Comparison of ENCODE assay signal across 8 cellular contexts in the genomic region with DNA sequence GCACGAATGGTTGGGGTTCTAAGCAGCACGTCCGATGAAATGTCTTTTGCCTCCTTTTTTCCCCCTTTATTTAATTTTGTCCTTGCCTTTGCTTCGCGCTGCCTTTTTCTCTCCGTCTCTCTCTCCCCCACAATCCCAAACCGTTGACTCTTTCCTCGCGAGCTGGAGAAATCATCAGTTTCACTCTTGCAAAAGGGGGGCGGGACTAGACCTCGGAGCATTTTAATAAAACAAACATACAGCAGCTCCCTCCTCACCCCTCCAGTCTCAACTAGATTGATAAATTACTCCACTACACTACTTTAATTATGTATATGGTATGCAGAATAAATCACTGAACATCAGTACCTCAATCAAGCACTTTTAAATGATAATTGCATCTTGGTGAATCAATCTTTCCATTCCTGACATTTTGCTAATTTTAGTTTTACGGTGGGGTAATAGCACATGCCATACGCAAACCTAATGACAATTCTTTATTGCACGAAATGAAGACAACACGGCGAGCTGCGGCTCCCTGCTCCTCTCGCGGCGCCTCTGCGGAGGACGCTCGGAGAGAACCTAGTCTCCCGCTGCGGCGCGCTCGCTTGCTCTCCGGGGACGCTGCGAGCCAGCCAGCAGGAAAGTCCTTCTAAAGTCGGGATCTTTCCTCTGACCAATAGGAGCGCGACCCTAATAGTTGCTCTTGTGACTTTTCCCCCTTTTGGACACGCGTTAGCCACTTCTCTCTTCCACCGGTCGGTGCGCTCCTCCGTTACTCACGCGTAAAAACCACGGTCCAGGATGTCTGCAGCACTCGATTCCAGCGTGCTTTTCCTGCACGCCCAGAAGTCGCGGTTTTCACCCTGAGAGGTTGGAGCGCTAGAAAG. TPM values are rescaled to one million over a fixed set of nuclear protein-coding genes. Genes with fewer than 3 reads are reported as not detected.
DNase-seq lines count a peak whose midpoint lies in the region; ATAC-seq and TF ChIP-seq lines count a peak whose summit lies in the region.

No MANE protein-coding gene starts in this region.

- peak; percentile 64 for DNase-seq in COLO668 (lab: John Stamatoyannopoulos, UW; ENCODE audit: unreplicated experiment)
- DNase-seq in GM20000 (ENCODE audit: low spot score): peak; percentile 65
- no peak for DNase-seq in LNCaP clone FGC (ENCODE audit: low read depth)
- peak; percentile 58 to 85 for DNase-seq in SW 1271 (lab: John Stamatoyannopoulos, UW)
- DNase-seq in stimulated activated naive CD8-positive, alpha-beta T cell treated with anti-CD3 and anti-CD28 coated beads, Interleukin-15, amount 100 ng/mL, for 72 hours: peak in 1 of 2 donors; percentile 25
- DNase-seq in NCI-H2171 (lab: John Stamatoyannopoulos, UW): no peak

- no peak overlapping the region for H3K27ac ChIP-seq in ectodermal cell (ENCODE audit: insufficient read depth, low read depth, low read length, poor library complexity, severe bottlenecking)
- peak overlapping the region; percentile 73 to 88 for H3K27ac ChIP-seq in liver (ENCODE audit: low read depth in 1 of 2, low read length in 2 of 2)

- peak in 1 of 2 donors; percentile 36 for TF ChIP-seq RAD21 in liver (IDR thresholded peaks at IDR 0.05)

- peaks cover 65% of the 10 kb centered on the region for H3K27me3 Mint-ChIP-seq in stimulated activated naive CD8-positive, alpha-beta T cell treated with anti-CD3 and anti-CD28 coated beads, Interleukin-15, amount 100 ng/mL, for 72 hours

- H3K4me1 Mint-ChIP-seq in stimulated activated naive CD8-positive, alpha-beta T cell treated with anti-CD3 and anti-CD28 coated beads, Interleukin-15, amount 100 ng/mL, for 72 hours: peaks cover 20% of the 10 kb centered on the region

- H3K27me3 ChIP-seq in ectodermal cell (ENCODE audit: control insufficient read depth, insufficient read depth, low read length, poor library complexity, severe bottlenecking) (peaks cover 68% of the 10 kb centered on the region), liver (ENCODE audit: control insufficient read depth in 4 of 4, insufficient read depth in 4 of 4, low read length in 3 of 4) (peaks cover 0 to 10% (median 0%) of the 10 kb centered on the region in 4 donors)

- H3K9me3 ChIP-seq in ectodermal cell (ENCODE audit: control insufficient read depth, low read length) (no peaks in the 10 kb centered on the region), liver (ENCODE audit: control insufficient read depth in 4 of 4, low read length in 3 of 4) (no peaks in the 10 kb centered on the region)

- H3K4me1 ChIP-seq in ectodermal cell (ENCODE audit: control insufficient read depth, insufficient read depth, low read length): peaks cover 3% of the 10 kb centered on the region
- peaks cover 3 to 19% (median 12%) of the 10 kb centered on the region in 4 donors for H3K4me1 ChIP-seq in liver (ENCODE audit: control insufficient read depth in 4 of 4, insufficient read depth in 4 of 4, low read length in 3 of 4)

- TF ChIP-seq CTCF in GM20000 (IDR thresholded peaks at IDR 0.05; ENCODE audit: extremely low read depth, missing control alignments) (no peak), LNCaP clone FGC (IDR thresholded peaks at IDR 0.05; ENCODE audit: control insufficient read depth, extremely low read depth, insufficient read depth) (no peak), liver (IDR thresholded peaks at IDR 0.05; ENCODE audit: low read depth, low read length, missing input control) (no peak)

- peak overlapping the region in 1 of 2 donors; percentile 45 for H3K9ac ChIP-seq in liver (ENCODE audit: low read depth in 1 of 2, low read length in 2 of 2)

- 0% methylated on average over 48 to 49 of the region's 49 CpGs for WGBS in ectodermal cell, 2 experiments
- WGBS in liver: 2% methylated on average over 49 of the region's 49 CpGs

- peak overlapping the region; percentile 77 to 86 for H3K4me3 Mint-ChIP-seq in stimulated activated naive CD8-positive, alpha-beta T cell treated with anti-CD3 and anti-CD28 coated beads, Interleukin-15, amount 100 ng/mL, for 72 hours

- peak; percentile 57 for ATAC-seq in stimulated activated naive CD8-positive, alpha-beta T cell treated with anti-CD3 and anti-CD28 coated beads, Interleukin-15, amount 100 ng/mL, for 72 hours

- H3K9me3 Mint-ChIP-seq in stimulated activated naive CD8-positive, alpha-beta T cell treated with anti-CD3 and anti-CD28 coated beads, Interleukin-15, amount 100 ng/mL, for 72 hours: no peaks in the 10 kb centered on the region

- no peaks in the 10 kb centered on the region for H3K36me3 ChIP-seq in ectodermal cell (ENCODE audit: control insufficient read depth, insufficient read depth, low read length)
- no peaks in the 10 kb centered on the region for H3K36me3 ChIP-seq in liver (ENCODE audit: control insufficient read depth in 4 of 4, insufficient read depth in 3 of 4, low read depth in 1 of 4, low read length in 3 of 4)

- peak overlapping the region in 1 of 2 donors; percentile 80 for H3K27ac Mint-ChIP-seq in stimulated activated naive CD8-positive, alpha-beta T cell treated with anti-CD3 and anti-CD28 coated beads, Interleukin-15, amount 100 ng/mL, for 72 hours

- H3K4me3 ChIP-seq in LNCaP clone FGC (ENCODE audit: low read depth, low read length): peak overlapping the region; percentile 52
- H3K4me3 ChIP-seq in ectodermal cell (ENCODE audit: insufficient read depth, low read depth, low read length): peak overlapping the region; percentile 57
- peak overlapping the region; percentile 49 to 79 (median 51) for H3K4me3 ChIP-seq in liver (ENCODE audit: low read depth in 1 of 3, low read length in 3 of 3)

TF ChIP-seq in liver, 16 proteins besides CTCF, POLR2A, EP300 and RAD21:
- TF ChIP-seq, protein P1, sequence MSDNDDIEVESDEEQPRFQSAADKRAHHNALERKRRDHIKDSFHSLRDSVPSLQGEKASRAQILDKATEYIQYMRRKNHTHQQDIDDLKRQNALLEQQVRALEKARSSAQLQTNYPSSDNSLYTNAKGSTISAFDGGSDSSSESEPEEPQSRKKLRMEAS (IDR thresholded peaks at IDR 0.05): peak; percentile 12
- no peak for TF ChIP-seq JUND (IDR thresholded peaks at IDR 0.05)
- TF ChIP-seq NR2F2 (IDR thresholded peaks at IDR 0.05): peak; percentile 20

RNA-seq across cellular contexts. Expression of gene MEF2C, which starts 0.8 kb away (rescaled TPM):
- 3.6 TPM for polyA plus RNA-seq in ectodermal cell (2013, experiment 1 of 4)
- 3.5 TPM for polyA plus RNA-seq in ectodermal cell (2013, experiment 2 of 4)
- polyA plus RNA-seq in ectodermal cell (2013, experiment 3 of 4): 2.1 TPM
- 3.0 TPM for polyA plus RNA-seq in ectodermal cell (2013, experiment 4 of 4)
- 10 to 100 TPM in 1 of 2 donors, 1 to 10 TPM in 1; 9.5 to 15.9 TPM for total RNA-seq in liver
- polyA plus RNA-seq in liver: 10 to 100 TPM in 1 of 2 donors, 1 to 10 TPM in 1; 2.8 to 10.8 TPM

Comparison
In these comparisons a context has a peak if more than half of its experiments do, and no peak if none do; other contexts are left out.
1. DNase-seq: peak in COLO668 (single experiment), GM20000 (single experiment) and SW 1271 (2 of 2); none in LNCaP clone FGC (single experiment) and NCI-H2171 (single experiment).
2. Peak in every context shown above with its lines, with median percentiles within 50 percentile points of each other: H3K4me3 ChIP-seq.